Comparison of ENCODE assay signal across 20 cellular contexts in the genomic region with DNA sequence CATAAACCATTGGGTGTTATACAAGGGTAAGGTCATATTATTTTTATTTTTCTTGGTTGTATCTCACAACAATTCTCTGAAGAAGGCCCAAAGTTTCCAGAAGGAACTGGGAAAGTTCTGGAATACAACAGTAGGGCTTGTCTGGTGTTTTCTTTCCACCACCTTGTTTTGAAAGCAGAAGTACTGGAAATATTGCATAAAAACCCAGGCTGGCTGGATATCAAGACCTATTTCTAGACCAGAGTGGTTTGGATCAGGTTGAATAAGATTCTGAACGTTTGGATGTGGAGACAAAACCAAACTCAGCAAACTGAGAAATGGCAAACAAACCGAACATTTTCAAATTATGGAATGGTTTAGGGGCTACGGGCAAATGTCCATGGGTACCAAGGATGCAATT.
A peak's percentile ranks its signal among the peaks of the same experiment; 100 is the strongest.
DNase-seq lines count a peak whose midpoint lies in the region; ATAC-seq and TF ChIP-seq lines count a peak whose summit lies in the region.
"Had no signal": no experiment of that assay in that cellular context is flagged by ENCODE, and none has a peak within 500 bp of the region (broad histone marks: within the 10 kb centered on the region; RNA-seq: fewer than 3 reads in every experiment).

No MANE protein-coding gene starts in this region.

- H3K9me3 ChIP-seq in WERI-Rb-1 (ENCODE audit: severe bottlenecking) (no peaks in the 10 kb centered on the region), esophagus muscularis mucosa (no peaks in the 10 kb centered on the region), thoracic aorta (no peaks in the 10 kb centered on the region)
- H3K9me3 ChIP-seq: MG63, SJSA1 had no signal

- H3K4me1 ChIP-seq in esophagus muscularis mucosa = peaks cover 6 to 18% (median 16%) of the 10 kb centered on the region in 4 donors
- H3K4me1 ChIP-seq in thoracic aorta (ENCODE audit: control insufficient read depth in 1 of 2, low read depth in 2 of 2) = peaks cover 4 to 55% of the 10 kb centered on the region in 2 donors
- H3K4me1 ChIP-seq: SJSA1 had no signal

- no peaks in the 10 kb centered on the region for H3K36me3 ChIP-seq in WERI-Rb-1
- no peaks in the 10 kb centered on the region for H3K36me3 ChIP-seq in esophagus muscularis mucosa
- no peaks in the 10 kb centered on the region for H3K36me3 ChIP-seq in thoracic aorta
- H3K36me3 ChIP-seq: MG63, SJSA1 had no signal

- TF ChIP-seq CTCF in WERI-Rb-1 (IDR thresholded peaks at IDR 0.05; ENCODE audit: low read depth, low read length) = no peak
- TF ChIP-seq CTCF in esophagus muscularis mucosa (IDR thresholded peaks at IDR 0.05) = no peak
- TF ChIP-seq CTCF in thoracic aorta (IDR thresholded peaks at IDR 0.05) = no peak

- DNase-seq in WERI-Rb-1 (no peak), esophagus muscularis mucosa (ENCODE audit: extremely low spot score) (peak; percentile 7), medulla oblongata (ENCODE audit: extremely low spot score) (peak; percentile 16), thoracic aorta (ENCODE audit: low spot score) (no peak), EL (no peak)
- no peak for DNase-seq in stimulated activated CD4-positive, alpha-beta T cell treated with anti-CD3 and anti-CD28 coated beads, Interleukin-4, amount 100 ng/mL, for 1 hour
- DNase-seq: DMS79, H7, HFFc6, Kasumi-1, MG63, NCI-H1048, NCI-H1417 treated with DMSO at 0.1 percent for 48 hours, NCI-H187 treated with DMSO at 0.1 percent for 48 hours, NCI-H2107, NCI-H446 treated with DMSO at 0.1 percent for 48 hours, NCI-H526 treated with DMSO at 0.1 percent for 48 hours, OCI-M1 had no signal

- WGBS in esophagus muscularis mucosa = 79% methylated on average over 3 of the region's 3 CpGs

- TF ChIP-seq POLR2A in esophagus muscularis mucosa (IDR thresholded peaks at IDR 0.05; ENCODE audit: low read depth) = no peak

- H3K27ac ChIP-seq in WERI-Rb-1 = peak overlapping the region; percentile 18; the same call in 1 of the 2 replicates
- H3K27ac ChIP-seq in esophagus muscularis mucosa (replicated peaks in 1 of 4) = no peak overlapping the region
- H3K27ac ChIP-seq in thoracic aorta = peak overlapping the region; percentile 33 to 68
- H3K27ac ChIP-seq: SJSA1 had no signal

- ATAC-seq in thoracic aorta (ENCODE audit: insufficient number of reproducible peaks, low FRiP score, low read depth) (no peak), HG02852 (IDR thresholded peaks at IDR 0.05; ENCODE audit: unreplicated experiment) (no peak)

- H3K4me3 ChIP-seq in WERI-Rb-1 (ENCODE audit: low read depth, low read length) = no peak overlapping the region
- H3K4me3 ChIP-seq in esophagus muscularis mucosa = no peak overlapping the region
- H3K4me3 ChIP-seq in thoracic aorta = no peak overlapping the region
- H3K4me3 ChIP-seq: MG63, SJSA1 had no signal

- intact Hi-C loops in esophagus muscularis mucosa (cut with DNase I) = no loop called here

- H3K27me3 ChIP-seq in WERI-Rb-1 (ENCODE audit: insufficient read depth, low read depth, severe bottlenecking) = no peaks in the 10 kb centered on the region
- H3K27me3 ChIP-seq in esophagus muscularis mucosa = no peaks in the 10 kb centered on the region
- H3K27me3 ChIP-seq in thoracic aorta (replicated peaks; ENCODE audit: insufficient read depth) = no peaks in the 10 kb centered on the region
- H3K27me3 ChIP-seq: MG63, SJSA1 had no signal

- TF ChIP-seq EP300 in esophagus muscularis mucosa (IDR thresholded peaks at IDR 0.05) = no peak

Comparison
In these comparisons a context has a peak if more than half of its experiments do, and no peak if none do; other contexts are left out.
1. DNase-seq: peak in esophagus muscularis mucosa (single experiment) and medulla oblongata (single experiment); none in WERI-Rb-1 (single experiment), thoracic aorta (single experiment), stimulated activated CD4-positive, alpha-beta T cell treated with anti-CD3 and anti-CD28 coated beads, Interleukin-4, amount 100 ng/mL, for 1 hour (single experiment) and EL (single experiment).
2. H3K27ac ChIP-seq: peak in WERI-Rb-1 (single experiment) and thoracic aorta (2 of 2); none in esophagus muscularis mucosa (0 of 4).